Comparison of ENCODE assay signal across 1 cellular context in the genomic region with DNA sequence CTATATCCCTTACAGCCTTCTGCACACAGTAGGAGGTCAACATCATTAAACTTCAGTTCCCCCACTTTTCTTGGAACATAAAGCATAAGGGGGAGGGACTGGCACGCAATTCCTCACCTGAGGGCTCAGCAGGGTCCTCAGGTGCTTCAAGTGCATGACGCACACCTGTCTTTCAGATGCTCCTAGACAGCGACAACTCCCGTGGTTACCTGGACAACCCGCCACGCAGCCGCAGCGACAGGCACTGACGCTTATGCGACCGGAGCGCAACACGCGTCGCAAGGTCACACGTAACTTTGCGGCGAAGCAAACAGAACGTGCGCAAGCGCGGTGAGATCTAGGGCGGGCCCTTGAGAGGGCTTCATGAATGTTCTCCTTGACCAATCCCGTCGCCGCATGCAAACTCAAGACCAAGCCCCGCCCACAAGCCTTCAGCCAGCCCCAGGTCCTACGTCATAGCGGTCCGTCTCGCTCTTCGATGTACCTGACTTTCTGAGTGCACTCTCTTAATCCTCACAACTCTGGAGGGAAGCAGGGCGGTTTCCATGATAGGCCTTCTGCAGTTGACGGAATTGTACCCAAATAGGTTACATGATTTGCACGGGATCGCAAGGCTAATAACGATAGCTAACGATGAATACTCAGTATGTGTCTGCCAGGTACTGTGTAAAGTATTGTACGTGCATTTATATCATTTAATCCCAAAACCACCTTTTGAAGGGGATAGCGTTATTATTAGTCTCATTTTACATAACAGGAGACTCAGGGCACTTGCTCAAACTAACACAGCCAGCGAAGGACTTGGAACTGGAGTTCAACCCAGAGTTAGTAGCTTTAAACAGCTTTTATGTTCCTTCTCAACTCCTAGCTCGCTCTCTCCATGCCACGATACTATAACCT.
TF ChIP-seq lines count a peak whose summit lies in the region.

A gene with protein sequence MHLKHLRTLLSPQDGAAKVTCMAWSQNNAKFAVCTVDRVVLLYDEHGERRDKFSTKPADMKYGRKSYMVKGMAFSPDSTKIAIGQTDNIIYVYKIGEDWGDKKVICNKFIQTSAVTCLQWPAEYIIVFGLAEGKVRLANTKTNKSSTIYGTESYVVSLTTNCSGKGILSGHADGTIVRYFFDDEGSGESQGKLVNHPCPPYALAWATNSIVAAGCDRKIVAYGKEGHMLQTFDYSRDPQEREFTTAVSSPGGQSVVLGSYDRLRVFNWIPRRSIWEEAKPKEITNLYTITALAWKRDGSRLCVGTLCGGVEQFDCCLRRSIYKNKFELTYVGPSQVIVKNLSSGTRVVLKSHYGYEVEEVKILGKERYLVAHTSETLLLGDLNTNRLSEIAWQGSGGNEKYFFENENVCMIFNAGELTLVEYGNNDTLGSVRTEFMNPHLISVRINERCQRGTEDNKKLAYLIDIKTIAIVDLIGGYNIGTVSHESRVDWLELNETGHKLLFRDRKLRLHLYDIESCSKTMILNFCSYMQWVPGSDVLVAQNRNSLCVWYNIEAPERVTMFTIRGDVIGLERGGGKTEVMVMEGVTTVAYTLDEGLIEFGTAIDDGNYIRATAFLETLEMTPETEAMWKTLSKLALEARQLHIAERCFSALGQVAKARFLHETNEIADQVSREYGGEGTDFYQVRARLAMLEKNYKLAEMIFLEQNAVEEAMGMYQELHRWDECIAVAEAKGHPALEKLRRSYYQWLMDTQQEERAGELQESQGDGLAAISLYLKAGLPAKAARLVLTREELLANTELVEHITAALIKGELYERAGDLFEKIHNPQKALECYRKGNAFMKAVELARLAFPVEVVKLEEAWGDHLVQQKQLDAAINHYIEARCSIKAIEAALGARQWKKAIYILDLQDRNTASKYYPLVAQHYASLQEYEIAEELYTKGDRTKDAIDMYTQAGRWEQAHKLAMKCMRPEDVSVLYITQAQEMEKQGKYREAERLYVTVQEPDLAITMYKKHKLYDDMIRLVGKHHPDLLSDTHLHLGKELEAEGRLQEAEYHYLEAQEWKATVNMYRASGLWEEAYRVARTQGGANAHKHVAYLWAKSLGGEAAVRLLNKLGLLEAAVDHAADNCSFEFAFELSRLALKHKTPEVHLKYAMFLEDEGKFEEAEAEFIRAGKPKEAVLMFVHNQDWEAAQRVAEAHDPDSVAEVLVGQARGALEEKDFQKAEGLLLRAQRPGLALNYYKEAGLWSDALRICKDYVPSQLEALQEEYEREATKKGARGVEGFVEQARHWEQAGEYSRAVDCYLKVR (N-terminal part only) (minus strand): TSS at position 246 of the 900 bp plus-strand sequence. CDS start 90 bp downstream, at position 156.

TF ChIP-seq in A549, 52 proteins besides CTCF, POLR2A, EP300 and RAD21 (continued from another document):
- TF ChIP-seq, protein P1, sequence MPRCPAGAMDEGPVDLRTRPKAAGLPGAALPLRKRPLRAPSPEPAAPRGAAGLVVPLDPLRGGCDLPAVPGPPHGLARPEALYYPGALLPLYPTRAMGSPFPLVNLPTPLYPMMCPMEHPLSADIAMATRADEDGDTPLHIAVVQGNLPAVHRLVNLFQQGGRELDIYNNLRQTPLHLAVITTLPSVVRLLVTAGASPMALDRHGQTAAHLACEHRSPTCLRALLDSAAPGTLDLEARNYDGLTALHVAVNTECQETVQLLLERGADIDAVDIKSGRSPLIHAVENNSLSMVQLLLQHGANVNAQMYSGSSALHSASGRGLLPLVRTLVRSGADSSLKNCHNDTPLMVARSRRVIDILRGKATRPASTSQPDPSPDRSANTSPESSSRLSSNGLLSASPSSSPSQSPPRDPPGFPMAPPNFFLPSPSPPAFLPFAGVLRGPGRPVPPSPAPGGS (IDR thresholded peaks at IDR 0.05), result 0 out of 3 replicates have a peak, but pooled peaks have one; percentile 23
